8 cellular contexts compared by ENCODE assay signal in the genomic region with DNA sequence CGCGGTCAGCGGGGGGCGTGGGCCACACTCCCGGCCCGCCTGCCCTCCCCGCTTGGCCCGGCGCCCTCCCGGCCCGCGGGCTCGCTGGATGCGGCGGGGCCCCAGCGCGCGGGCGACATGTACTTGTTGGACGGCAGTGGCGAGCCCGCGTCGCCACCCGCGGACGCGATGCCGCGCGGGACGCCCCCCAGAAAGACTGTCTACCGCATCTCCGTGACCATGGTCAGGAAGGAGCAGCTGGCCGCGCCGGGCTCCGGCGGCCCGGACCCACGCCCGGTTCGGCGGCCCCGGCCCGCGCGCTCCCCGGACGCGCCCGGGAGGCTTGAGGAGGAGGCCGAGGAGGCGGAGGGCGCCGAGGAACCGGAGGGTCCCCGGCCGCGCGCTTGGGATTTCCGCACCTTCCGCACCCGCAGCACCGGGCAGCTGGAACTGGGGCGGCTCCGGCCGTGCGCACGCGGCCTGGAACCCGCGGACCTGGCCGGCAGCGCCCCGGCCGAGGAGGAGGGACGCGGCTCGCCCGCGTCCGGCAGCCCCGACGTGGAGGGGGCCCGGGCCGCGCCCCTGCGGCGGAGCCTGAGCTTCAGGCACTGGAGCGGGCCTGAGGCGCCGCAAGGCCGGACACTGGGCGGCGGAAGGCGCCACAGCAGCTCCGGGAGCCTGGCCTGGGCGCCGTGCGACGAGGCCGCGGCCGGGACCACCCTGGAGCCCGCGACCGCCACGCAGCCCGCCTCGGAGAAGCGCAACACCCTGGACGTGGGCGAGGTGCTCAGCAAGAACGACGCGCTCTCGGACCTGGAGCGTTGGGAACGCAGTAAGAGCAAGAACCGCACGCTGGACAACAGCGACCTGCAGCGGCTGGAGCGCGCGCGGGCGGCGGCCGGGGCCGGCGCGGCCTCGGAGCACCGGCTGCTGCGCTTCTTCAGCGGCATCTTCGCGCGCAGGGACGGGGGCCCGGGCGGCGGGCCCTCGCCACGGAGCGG.
DNase-seq lines count a peak whose midpoint lies in the region; ATAC-seq and TF ChIP-seq lines count a peak whose summit lies in the region.

No MANE protein-coding gene starts in this region.

- H3K9me3 Mint-ChIP-seq in natural killer cell, result no peaks in the 10 kb centered on the region
- no peaks in the 10 kb centered on the region for H3K9me3 Mint-ChIP-seq in activated naive CD4-positive, alpha-beta T cell treated with anti-CD3 and anti-CD28 coated beads for 36 hours

- CTCF ChIA-PET in activated naive CD4-positive, alpha-beta T cell treated with anti-CD3 and anti-CD28 coated beads for 36 hours (lab: Charles Lee), result no interaction called here

- no peak overlapping the region for H3K27ac Mint-ChIP-seq in natural killer cell
- no peak overlapping the region for H3K27ac Mint-ChIP-seq in activated naive CD4-positive, alpha-beta T cell treated with anti-CD3 and anti-CD28 coated beads for 36 hours

- H3K27me3 Mint-ChIP-seq in natural killer cell (ENCODE audit: low read depth in 2 of 2), result peaks cover 0 to 5% of the 10 kb centered on the region in 2 donors
- peaks cover 47% of the 10 kb centered on the region for H3K27me3 Mint-ChIP-seq in activated naive CD4-positive, alpha-beta T cell treated with anti-CD3 and anti-CD28 coated beads for 36 hours (ENCODE audit: low read depth)

- intact Hi-C loops in natural killer cell (cut with micrococcal nuclease), result no loop called here
- intact Hi-C loops in activated naive CD4-positive, alpha-beta T cell treated with anti-CD3 and anti-CD28 coated beads for 36 hours (cut with micrococcal nuclease), result loop anchor here (10.0 kb wide), 2 partner anchors 505 to 995 kb away; no protein-coding TSS in a partner anchor

- H3K4me2 ChIP-seq in GM23248 (ENCODE audit: unreplicated experiment), result peak overlapping the region; percentile 65

- H3K9me3 ChIP-seq in GM23248 (ENCODE audit: low read depth), result no peaks in the 10 kb centered on the region

- peak overlapping the region; percentile 77 for H3K4me3 ChIP-seq in GM23248
- H3K4me3 ChIP-seq in fibroblast of mammary gland (ENCODE audit: control insufficient read depth, low read depth, low read length), result peak overlapping the region; percentile 3

- H3K36me3 Mint-ChIP-seq in natural killer cell, result no peaks in the 10 kb centered on the region
- H3K36me3 Mint-ChIP-seq in activated naive CD4-positive, alpha-beta T cell treated with anti-CD3 and anti-CD28 coated beads for 36 hours (ENCODE audit: low read depth), result no peaks in the 10 kb centered on the region

- H3K4me1 ChIP-seq in GM23248 (ENCODE audit: insufficient read depth), result peaks cover 10% of the 10 kb centered on the region

- peak overlapping the region; percentile 76 for H3K9ac ChIP-seq in GM23248

- peak overlapping the region; percentile 44; the same call in 1 of the 2 replicates for H2AFZ ChIP-seq in GM23248

- peaks cover 44 to 47% of the 10 kb centered on the region in 2 donors for H3K4me1 Mint-ChIP-seq in natural killer cell
- peaks cover 6% of the 10 kb centered on the region for H3K4me1 Mint-ChIP-seq in activated naive CD4-positive, alpha-beta T cell treated with anti-CD3 and anti-CD28 coated beads for 36 hours (ENCODE audit: low read depth)

- H3K27me3 ChIP-seq in GM23248 (replicated peaks; ENCODE audit: insufficient read depth), result no peaks in the 10 kb centered on the region

- H3K9me2 ChIP-seq in GM23248 (ENCODE audit: insufficient read depth), result no peaks in the 10 kb centered on the region

- ATAC-seq in natural killer cell, result peak in 2 of 3 donors; percentile 4 to 7
- no peak for ATAC-seq in GM18502 (IDR thresholded peaks at IDR 0.05; ENCODE audit: poor library complexity, unreplicated experiment)
- no peak for ATAC-seq in GM19452 (IDR thresholded peaks at IDR 0.05; ENCODE audit: unreplicated experiment)

- H3K4me3 Mint-ChIP-seq in natural killer cell, result peak overlapping the region; percentile 25
- H3K4me3 Mint-ChIP-seq in activated naive CD4-positive, alpha-beta T cell treated with anti-CD3 and anti-CD28 coated beads for 36 hours, result no peak overlapping the region

- peaks cover 57% of the 10 kb centered on the region for H3K79me2 ChIP-seq in GM23248 (ENCODE audit: insufficient read depth)

- no peaks in the 10 kb centered on the region for H3K36me3 ChIP-seq in GM23248 (ENCODE audit: low read depth)

- no peak overlapping the region for H3K27ac ChIP-seq in GM23248

- peaks cover 8% of the 10 kb centered on the region; the same call in 1 of the 2 replicates for H3F3A ChIP-seq in GM23248 (ENCODE audit: insufficient read depth)

- in situ Hi-C loops in GM23248 (cut with MboI), result loop anchor here (10.0 kb wide), 1 partner anchor 65 kb away; no protein-coding TSS in a partner anchor

- H4K20me1 ChIP-seq in GM23248 (ENCODE audit: insufficient read depth), result no peaks in the 10 kb centered on the region

- peak; percentile 33 for TF ChIP-seq CTCF in fibroblast of mammary gland (conservative IDR thresholded peaks at IDR 0.05; ENCODE audit: control insufficient read depth, insufficient read depth, low read depth, low read length)
- no peak for TF ChIP-seq CTCF in natural killer cell (IDR thresholded peaks at IDR 0.05)

- peak; percentile 96 for DNase-seq in GM23248
- peak; percentile 79 for DNase-seq in fibroblast of mammary gland (ENCODE audit: low read depth)
- DNase-seq in natural killer cell, result no peak
- no peak for DNase-seq in activated naive CD4-positive, alpha-beta T cell treated with anti-CD3 and anti-CD28 coated beads for 36 hours
- DNase-seq in activated CD4-positive, alpha-beta T cell treated with anti-CD3 and anti-CD28 coated beads, Interleukin-2, amount 50 U/mL, for 4 hours, result no peak

- WGBS in GM23248 (ENCODE audit: low coverage in 1 of 2, low lambda C conversion rate in 2 of 2, missing lambda C conversion rate in 2 of 2), 2 experiments, result 1% methylated on average over 63 to 74 of the region's 148 CpGs

TF ChIP-seq in PFSK-1, 5 proteins besides CTCF, POLR2A, EP300 and RAD21:
- TF ChIP-seq FOXP2 (optimal IDR thresholded peaks at IDR 0.05; ENCODE audit: borderline replicate concordance, extremely low read depth, extremely low read length, insufficient read depth), result peak; percentile 18
- TF ChIP-seq, protein P1, sequence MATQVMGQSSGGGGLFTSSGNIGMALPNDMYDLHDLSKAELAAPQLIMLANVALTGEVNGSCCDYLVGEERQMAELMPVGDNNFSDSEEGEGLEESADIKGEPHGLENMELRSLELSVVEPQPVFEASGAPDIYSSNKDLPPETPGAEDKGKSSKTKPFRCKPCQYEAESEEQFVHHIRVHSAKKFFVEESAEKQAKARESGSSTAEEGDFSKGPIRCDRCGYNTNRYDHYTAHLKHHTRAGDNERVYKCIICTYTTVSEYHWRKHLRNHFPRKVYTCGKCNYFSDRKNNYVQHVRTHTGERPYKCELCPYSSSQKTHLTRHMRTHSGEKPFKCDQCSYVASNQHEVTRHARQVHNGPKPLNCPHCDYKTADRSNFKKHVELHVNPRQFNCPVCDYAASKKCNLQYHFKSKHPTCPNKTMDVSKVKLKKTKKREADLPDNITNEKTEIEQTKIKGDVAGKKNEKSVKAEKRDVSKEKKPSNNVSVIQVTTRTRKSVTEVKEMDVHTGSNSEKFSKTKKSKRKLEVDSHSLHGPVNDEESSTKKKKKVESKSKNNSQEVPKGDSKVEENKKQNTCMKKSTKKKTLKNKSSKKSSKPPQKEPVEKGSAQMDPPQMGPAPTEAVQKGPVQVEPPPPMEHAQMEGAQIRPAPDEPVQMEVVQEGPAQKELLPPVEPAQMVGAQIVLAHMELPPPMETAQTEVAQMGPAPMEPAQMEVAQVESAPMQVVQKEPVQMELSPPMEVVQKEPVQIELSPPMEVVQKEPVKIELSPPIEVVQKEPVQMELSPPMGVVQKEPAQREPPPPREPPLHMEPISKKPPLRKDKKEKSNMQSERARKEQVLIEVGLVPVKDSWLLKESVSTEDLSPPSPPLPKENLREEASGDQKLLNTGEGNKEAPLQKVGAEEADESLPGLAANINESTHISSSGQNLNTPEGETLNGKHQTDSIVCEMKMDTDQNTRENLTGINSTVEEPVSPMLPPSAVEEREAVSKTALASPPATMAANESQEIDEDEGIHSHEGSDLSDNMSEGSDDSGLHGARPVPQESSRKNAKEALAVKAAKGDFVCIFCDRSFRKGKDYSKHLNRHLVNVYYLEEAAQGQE (IDR thresholded peaks at IDR 0.05; ENCODE audit: insufficient read depth in 1 of 2, low read depth in 2 of 2, low read length in 2 of 2), result no peak
TF ChIP-seq in PFSK-1: peak in this region for 1.

Comparison
In these comparisons a context has a peak if more than half of its experiments do, and no peak if none do; other contexts are left out.
1. DNase-seq: peak in GM23248 (single experiment) and fibroblast of mammary gland (single experiment); none in natural killer cell (single experiment), activated naive CD4-positive, alpha-beta T cell treated with anti-CD3 and anti-CD28 coated beads for 36 hours (single experiment) and activated CD4-positive, alpha-beta T cell treated with anti-CD3 and anti-CD28 coated beads, Interleukin-2, amount 50 U/mL, for 4 hours (0 of 2).
2. ATAC-seq: peak in natural killer cell (2 of 3); none in GM18502 (single experiment) and GM19452 (single experiment).